ENCODE assay signal across 8 cellular contexts in genomic region chr4:8391972-8392371, GRCh38. TPM values are rescaled to one million over a fixed set of nuclear protein-coding genes. Genes with fewer than 3 reads are reported as not detected.
DNase-seq lines count a peak whose midpoint lies in the region; ATAC-seq, FAIRE-seq and TF ChIP-seq lines count a peak whose summit lies in the region.

No MANE protein-coding gene starts in this region.

- no peak overlapping the region for H3K27ac Mint-ChIP-seq in WTC11

- CTCF ChIA-PET in WTC11 (lab: Charles Lee): interaction anchor here (0.6 to 1.7 kb wide), 3 partner anchors 10 to 549 kb away, joined by 6 to 10 read pairs (median 6); no protein-coding TSS in a partner anchor

- FAIRE-seq in endometrium (lab: Jason Lieb, UNC): peak; percentile 65

- DNase-seq in DMS 273 treated with DMSO at 0.1 percent for 48 hours (lab: John Stamatoyannopoulos, UW) (peak; percentile 1), HPDE6-E6E7 (ENCODE audit: extremely low spot score) (peak; percentile 11), pulmonary artery endothelial cell (ENCODE audit: low read depth, low spot score) (peak; percentile 78), NCI-H526 treated with DMSO at 0.1 percent for 48 hours (lab: John Stamatoyannopoulos, UW) (no peak), WTC11 (ENCODE audit: low spot score) (no peak)
- DNase-seq in central memory CD4-positive, alpha-beta T cell: no peak

- no peak overlapping the region for H3K4me3 Mint-ChIP-seq in WTC11

- H3K9me3 Mint-ChIP-seq in WTC11: no peaks in the 10 kb centered on the region

- TF ChIP-seq CTCF in WTC11 (IDR thresholded peaks at IDR 0.05): no peak

- H3K4me1 Mint-ChIP-seq in WTC11: peaks cover 19% of the 10 kb centered on the region

- no peaks in the 10 kb centered on the region for H3K27me3 Mint-ChIP-seq in WTC11 (ENCODE audit: low read depth)

- ATAC-seq in GM21360 (IDR thresholded peaks at IDR 0.05; ENCODE audit: unreplicated experiment) (peak; percentile 66), WTC11 (no peak)

- POLR2A ChIA-PET in WTC11 (lab: Charles Lee): no interaction called here

- no peaks in the 10 kb centered on the region for H3K36me3 Mint-ChIP-seq in WTC11

TF ChIP-seq in WTC11, 78 proteins besides CTCF, POLR2A, EP300 and RAD21:
- TF ChIP-seq, protein P1, sequence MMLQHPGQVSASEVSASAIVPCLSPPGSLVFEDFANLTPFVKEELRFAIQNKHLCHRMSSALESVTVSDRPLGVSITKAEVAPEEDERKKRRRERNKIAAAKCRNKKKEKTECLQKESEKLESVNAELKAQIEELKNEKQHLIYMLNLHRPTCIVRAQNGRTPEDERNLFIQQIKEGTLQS (CRISPR knock-in tag; conservative IDR thresholded peaks at IDR 0.05): no peak

RNA-seq across cellular contexts. Expression of gene ACOX3, which starts 48.6 kb away (rescaled TPM):
- 26.3 and 29.9 TPM in 2 replicates for total RNA-seq in pulmonary artery endothelial cell
- total RNA-seq in WTC11 (2021): 10.6 to 10.7 TPM (median 10.6 TPM) in 3 replicates

RNA-seq across cellular contexts. Expression of gene TRMT44, which starts 48.6 kb away (rescaled TPM):
- 12.7 and 17.0 TPM in 2 replicates for total RNA-seq in pulmonary artery endothelial cell
- 25.6 to 29.6 TPM (median 28.4 TPM) in 3 replicates for total RNA-seq in WTC11 (2021)

Comparison
In these comparisons a context has a peak if more than half of its experiments do, and no peak if none do; other contexts are left out.
1. DNase-seq: peak in DMS 273 treated with DMSO at 0.1 percent for 48 hours (single experiment), HPDE6-E6E7 (single experiment) and pulmonary artery endothelial cell (single experiment); none in central memory CD4-positive, alpha-beta T cell (single experiment), NCI-H526 treated with DMSO at 0.1 percent for 48 hours (single experiment) and WTC11 (single experiment).